28 cellular contexts compared by ENCODE assay signal in genomic region chr7:135388616-135389015, GRCh38.
"Had no signal": no experiment of that assay in that cellular context is flagged by ENCODE, and none has a peak within 500 bp of the region (broad histone marks: within the 10 kb centered on the region; RNA-seq: fewer than 3 reads in every experiment).

No MANE protein-coding gene starts in this region.

- H3K27ac Mint-ChIP-seq: immature natural killer cell; mesothelial cell of epicardium; natural killer cell; nephron progenitor cell; progenitor cell of endocrine pancreas; stimulated activated memory B cell treated with anti-CD40 and anti-IgM and Interleukin-4, amounts not matched to agents 10 μg/mL and 1 μg/mL and 100 μg/mL, for 72 hours; stimulated activated naive CD8-positive, alpha-beta T cell treated with anti-CD3 and anti-CD28 coated beads, Interleukin-15, amount 100 ng/mL, for 72 hours; type B pancreatic cell had no signal

- H3K36me3 ChIP-seq: ovary, uterus had no signal

- H3K27me3 Mint-ChIP-seq: naive B cell; progenitor cell of endocrine pancreas; stimulated activated memory B cell treated with anti-CD40 and anti-IgM and Interleukin-4, amounts not matched to agents 10 μg/mL and 1 μg/mL and 100 μg/mL, for 72 hours; stimulated activated naive CD8-positive, alpha-beta T cell treated with anti-CD3 and anti-CD28 coated beads, Interleukin-15, amount 100 ng/mL, for 72 hours; type B pancreatic cell had no signal

- ATAC-seq: left colon; left lung; lower lobe of right lung; natural killer cell; right lobe of liver; stimulated activated memory B cell treated with anti-CD40 and anti-IgM and Interleukin-4, amounts not matched to agents 10 μg/mL and 1 μg/mL and 100 μg/mL, for 72 hours; stimulated activated naive CD8-positive, alpha-beta T cell treated with anti-CD3 and anti-CD28 coated beads, Interleukin-15, amount 100 ng/mL, for 72 hours had no signal

- H3K4me1 Mint-ChIP-seq: natural killer cell had no signal

- H3K9me3 ChIP-seq: left lung, lower lobe of right lung, ovary, right atrium auricular region, right lobe of liver, tibial nerve, uterus had no signal

- H3K27ac ChIP-seq: left lung, lower lobe of right lung, ovary, right atrium auricular region, right lobe of liver, tibial nerve, uterus had no signal

- DNase-seq: hypothalamus; immature natural killer cell; kidney; left colon; left lung; lower lobe of right lung; mammary epithelial cell; mesenchymal stem cell; naive B cell; natural killer cell; nephron progenitor cell; ovary; right lobe of liver; stimulated activated CD4-positive, alpha-beta T cell treated with anti-CD3 and anti-CD28 coated beads, Interleukin-1b, Interleukin-23, amount 100 ng/mL, for 48 hours; stimulated activated CD4-positive, alpha-beta T cell treated with anti-CD3 and anti-CD28 coated beads, Interleukin-2, amount 100 ng/mL, for 48 hours; stimulated activated CD4-positive, alpha-beta T cell treated with anti-CD3 and anti-CD28 coated beads, Interleukin-4, amount 100 ng/mL, for 4 hours; stimulated activated CD8-positive, alpha-beta memory T cell treated with anti-CD3 and anti-CD28 coated beads, Interleukin-4, amount 100 ng/mL, for 48 hours; stimulated activated naive CD4-positive, alpha-beta T cell treated with Interleukin-2 at 50 U/mL for 16 hours; stimulated activated naive CD8-positive, alpha-beta T cell treated with anti-CD3 and anti-CD28 coated beads, Interleukin-15, amount 100 ng/mL, for 72 hours; substantia nigra; uterus had no signal

- H3K4me3 ChIP-seq: left lung, lower lobe of right lung, ovary, right atrium auricular region, right lobe of liver, smooth muscle cell, tibial nerve, uterus had no signal

- H3K9me3 Mint-ChIP-seq: immature natural killer cell; mesothelial cell of epicardium; naive B cell; natural killer cell; nephron progenitor cell; stimulated activated memory B cell treated with anti-CD40 and anti-IgM and Interleukin-4, amounts not matched to agents 10 μg/mL and 1 μg/mL and 100 μg/mL, for 72 hours; stimulated activated naive CD8-positive, alpha-beta T cell treated with anti-CD3 and anti-CD28 coated beads, Interleukin-15, amount 100 ng/mL, for 72 hours; type B pancreatic cell had no signal

- H3K4me1 ChIP-seq: left lung, lower lobe of right lung, uterus had no signal

- H3K4me3 Mint-ChIP-seq: immature natural killer cell; mesothelial cell of epicardium; naive B cell; natural killer cell; nephron progenitor cell; stimulated activated memory B cell treated with anti-CD40 and anti-IgM and Interleukin-4, amounts not matched to agents 10 μg/mL and 1 μg/mL and 100 μg/mL, for 72 hours; stimulated activated naive CD8-positive, alpha-beta T cell treated with anti-CD3 and anti-CD28 coated beads, Interleukin-15, amount 100 ng/mL, for 72 hours; type B pancreatic cell had no signal

- H3K27me3 ChIP-seq: left lung, ovary, right atrium auricular region, right lobe of liver, tibial nerve, uterus had no signal
